In the genomic region with DNA sequence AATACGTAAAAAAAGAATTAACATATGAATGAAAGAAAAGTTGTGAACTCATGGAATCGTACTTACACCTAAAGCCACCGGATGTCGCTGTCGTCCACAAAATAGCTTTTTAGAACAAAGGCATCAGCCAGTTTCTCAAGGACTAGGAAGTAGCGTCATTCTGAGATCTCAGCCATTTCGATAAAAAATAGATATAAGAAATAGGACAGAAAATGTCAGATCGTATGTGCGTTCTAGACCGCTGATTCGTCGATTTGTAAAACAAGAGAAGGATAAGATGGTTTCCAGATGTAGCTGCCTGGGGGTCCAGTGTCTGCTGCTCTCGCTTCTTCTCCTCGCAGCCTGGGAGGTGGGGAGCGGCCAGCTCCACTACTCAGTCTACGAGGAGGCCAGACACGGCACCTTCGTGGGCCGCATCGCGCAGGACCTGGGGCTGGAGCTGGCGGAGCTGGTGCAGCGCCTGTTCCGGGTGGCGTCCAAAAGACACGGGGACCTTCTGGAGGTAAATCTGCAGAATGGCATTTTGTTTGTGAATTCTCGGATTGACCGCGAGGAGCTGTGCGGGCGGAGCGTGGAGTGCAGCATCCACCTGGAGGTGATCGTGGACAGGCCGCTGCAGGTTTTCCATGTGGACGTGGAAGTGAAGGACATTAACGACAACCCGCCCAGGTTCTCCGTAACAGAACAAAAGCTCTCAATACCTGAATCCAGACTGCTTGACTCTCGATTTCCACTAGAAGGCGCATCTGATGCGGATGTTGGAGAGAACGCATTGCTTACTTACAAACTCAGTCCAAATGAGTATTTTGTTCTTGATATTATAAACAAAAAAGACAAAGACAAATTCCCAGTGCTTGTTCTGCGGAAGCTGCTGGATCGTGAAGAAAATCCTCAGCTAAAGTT, we compare ENCODE assay signal across 11 cellular contexts. TPM values are rescaled to one million over a fixed set of nuclear protein-coding genes. Genes with fewer than 3 reads are reported as not detected.
DNase-seq lines count a peak whose midpoint lies in the region; ATAC-seq, FAIRE-seq and TF ChIP-seq lines count a peak whose summit lies in the region.
"Had no signal": no experiment of that assay in that cellular context is flagged by ENCODE, and none has a peak within 500 bp of the region (broad histone marks: within the 10 kb centered on the region; RNA-seq: fewer than 3 reads in every experiment).

A gene with protein sequence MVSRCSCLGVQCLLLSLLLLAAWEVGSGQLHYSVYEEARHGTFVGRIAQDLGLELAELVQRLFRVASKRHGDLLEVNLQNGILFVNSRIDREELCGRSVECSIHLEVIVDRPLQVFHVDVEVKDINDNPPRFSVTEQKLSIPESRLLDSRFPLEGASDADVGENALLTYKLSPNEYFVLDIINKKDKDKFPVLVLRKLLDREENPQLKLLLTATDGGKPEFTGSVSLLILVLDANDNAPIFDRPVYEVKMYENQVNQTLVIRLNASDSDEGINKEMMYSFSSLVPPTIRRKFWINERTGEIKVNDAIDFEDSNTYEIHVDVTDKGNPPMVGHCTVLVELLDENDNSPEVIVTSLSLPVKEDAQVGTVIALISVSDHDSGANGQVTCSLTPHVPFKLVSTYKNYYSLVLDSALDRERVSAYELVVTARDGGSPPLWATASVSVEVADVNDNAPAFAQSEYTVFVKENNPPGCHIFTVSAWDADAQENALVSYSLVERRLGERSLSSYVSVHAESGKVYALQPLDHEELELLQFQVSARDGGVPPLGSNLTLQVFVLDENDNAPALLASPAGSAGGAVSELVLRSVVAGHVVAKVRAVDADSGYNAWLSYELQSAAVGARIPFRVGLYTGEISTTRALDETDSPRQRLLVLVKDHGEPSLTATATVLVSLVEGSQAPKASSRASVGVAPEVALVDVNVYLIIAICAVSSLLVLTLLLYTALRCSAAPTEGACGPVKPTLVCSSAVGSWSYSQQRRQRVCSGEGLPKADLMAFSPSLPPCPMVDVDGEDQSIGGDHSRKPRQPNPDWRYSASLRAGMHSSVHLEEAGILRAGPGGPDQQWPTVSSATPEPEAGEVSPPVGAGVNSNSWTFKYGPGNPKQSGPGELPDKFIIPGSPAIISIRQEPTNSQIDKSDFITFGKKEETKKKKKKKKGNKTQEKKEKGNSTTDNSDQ (plus strand): TSS at position 126 of the 903 bp plus-strand sequence. CDS start 152 bp downstream, at position 278.

- H3K27ac Mint-ChIP-seq in mesothelial cell of epicardium, result peak within 1 kb of the TSS; percentile 93
- no peak within 1 kb of the TSS for H3K27ac Mint-ChIP-seq in stimulated activated memory B cell treated with anti-CD40 and anti-IgM and Interleukin-4, amounts not matched to agents 10 μg/mL and 1 μg/mL and 100 μg/mL, for 72 hours
- no peak within 1 kb of the TSS for H3K27ac Mint-ChIP-seq in activated naive CD8-positive, alpha-beta T cell treated with anti-CD3 and anti-CD28 coated beads for 36 hours
- H3K27ac Mint-ChIP-seq: activated T-cell treated with anti-CD3 and anti-CD28 coated beads, Interleukin-2, amount 50 U/mL, for 24 hours had no signal

- H3K4me1 Mint-ChIP-seq in mesothelial cell of epicardium, result peaks cover 9% of the 10 kb centered on the region
- no peaks in the 10 kb centered on the region for H3K4me1 Mint-ChIP-seq in stimulated activated memory B cell treated with anti-CD40 and anti-IgM and Interleukin-4, amounts not matched to agents 10 μg/mL and 1 μg/mL and 100 μg/mL, for 72 hours
- no peaks in the 10 kb centered on the region for H3K4me1 Mint-ChIP-seq in activated naive CD8-positive, alpha-beta T cell treated with anti-CD3 and anti-CD28 coated beads for 36 hours

- no peaks in the 10 kb centered on the region for H3K27me3 ChIP-seq in bronchial epithelial cell (ENCODE audit: control insufficient read depth, insufficient read depth, low read length)

- H3K4me3 ChIP-seq in bronchial epithelial cell (ENCODE audit: low read depth, low read length), result no peak within 1 kb of the TSS

- peaks cover 56% of the 10 kb centered on the region for H3K36me3 Mint-ChIP-seq in mesothelial cell of epicardium
- no peaks in the 10 kb centered on the region for H3K36me3 Mint-ChIP-seq in stimulated activated memory B cell treated with anti-CD40 and anti-IgM and Interleukin-4, amounts not matched to agents 10 μg/mL and 1 μg/mL and 100 μg/mL, for 72 hours
- peaks cover 12% of the 10 kb centered on the region for H3K36me3 Mint-ChIP-seq in activated naive CD8-positive, alpha-beta T cell treated with anti-CD3 and anti-CD28 coated beads for 36 hours

- peak; percentile 37 for TF ChIP-seq CTCF in LNCAP (IDR thresholded peaks at IDR 0.05)
- TF ChIP-seq CTCF in bronchial epithelial cell (IDR thresholded peaks at IDR 0.05; ENCODE audit: insufficient read depth, low read length, severe bottlenecking), result no peak
- peak; percentile 25 for TF ChIP-seq CTCF in mesothelial cell of epicardium (IDR thresholded peaks at IDR 0.05; ENCODE audit: unreplicated experiment)

- peaks cover 34% of the 10 kb centered on the region for H3K9me3 Mint-ChIP-seq in mesothelial cell of epicardium
- H3K9me3 Mint-ChIP-seq in stimulated activated memory B cell treated with anti-CD40 and anti-IgM and Interleukin-4, amounts not matched to agents 10 μg/mL and 1 μg/mL and 100 μg/mL, for 72 hours, result peaks cover 6% of the 10 kb centered on the region
- H3K9me3 Mint-ChIP-seq in activated naive CD8-positive, alpha-beta T cell treated with anti-CD3 and anti-CD28 coated beads for 36 hours, result peaks cover 22% of the 10 kb centered on the region

- H3K4me3 Mint-ChIP-seq in mesothelial cell of epicardium, result peak within 1 kb of the TSS; percentile 77
- H3K4me3 Mint-ChIP-seq in stimulated activated memory B cell treated with anti-CD40 and anti-IgM and Interleukin-4, amounts not matched to agents 10 μg/mL and 1 μg/mL and 100 μg/mL, for 72 hours, result no peak within 1 kb of the TSS
- H3K4me3 Mint-ChIP-seq in activated naive CD8-positive, alpha-beta T cell treated with anti-CD3 and anti-CD28 coated beads for 36 hours, result no peak within 1 kb of the TSS
- H3K4me3 Mint-ChIP-seq: activated T-cell treated with anti-CD3 and anti-CD28 coated beads, Interleukin-2, amount 50 U/mL, for 24 hours had no signal

- no peaks in the 10 kb centered on the region for H3K36me3 ChIP-seq in bronchial epithelial cell (ENCODE audit: control insufficient read depth, insufficient read depth, low read length)

- no peaks in the 10 kb centered on the region for H3K27me3 Mint-ChIP-seq in mesothelial cell of epicardium (ENCODE audit: low read depth)
- peaks cover 10% of the 10 kb centered on the region for H3K27me3 Mint-ChIP-seq in stimulated activated memory B cell treated with anti-CD40 and anti-IgM and Interleukin-4, amounts not matched to agents 10 μg/mL and 1 μg/mL and 100 μg/mL, for 72 hours
- H3K27me3 Mint-ChIP-seq in activated naive CD8-positive, alpha-beta T cell treated with anti-CD3 and anti-CD28 coated beads for 36 hours, result peaks cover 48% of the 10 kb centered on the region

- ATAC-seq in stimulated activated memory B cell treated with anti-CD40 and anti-IgM and Interleukin-4, amounts not matched to agents 10 μg/mL and 1 μg/mL and 100 μg/mL, for 72 hours, result no peak
- ATAC-seq in HG03097 (IDR thresholded peaks at IDR 0.05; ENCODE audit: low FRiP score, unreplicated experiment), result no peak

- no peak for FAIRE-seq in bronchial epithelial cell (lab: Jason Lieb, UNC)

- peak; percentile 29 to 37 for DNase-seq in AML-193 (lab: John Stamatoyannopoulos, UW)
- peak; percentile 7 for DNase-seq in bronchial epithelial cell (ENCODE audit: low read depth)
- DNase-seq in mesothelial cell of epicardium (ENCODE audit: low spot score in 2 of 2, unreplicated experiment in 2 of 2), result no peak
- DNase-seq in activated naive CD8-positive, alpha-beta T cell treated with anti-CD3 and anti-CD28 coated beads for 36 hours, result no peak
- DNase-seq in CD1c-positive myeloid dendritic cell (ENCODE audit: extremely low spot score), result no peak
- DNase-seq: activated T-cell treated with anti-CD3 and anti-CD28 coated beads, Interleukin-2, amount 50 U/mL, for 24 hours; DMS153; RPMI8226 had no signal

RNA-seq across cellular contexts. Expression of the gene that starts here (rescaled TPM):
- total RNA-seq in bronchial epithelial cell, result under 0.01 TPM in 2 replicates
- total RNA-seq in mesothelial cell of epicardium, result 18.6 to 20.1 TPM (median 19.8 TPM) in 3 replicates
- total RNA-seq in activated naive CD8-positive, alpha-beta T cell treated with anti-CD3 and anti-CD28 coated beads for 36 hours, result not detected

Comparison
In these comparisons a context has a peak if more than half of its experiments do, and no peak if none do; other contexts are left out.
1. RNA of the gene that starts here (total RNA-seq): 18.6 to 20.1 TPM in mesothelial cell of epicardium; under 0.01 TPM in bronchial epithelial cell and not detected in activated naive CD8-positive, alpha-beta T cell treated with anti-CD3 and anti-CD28 coated beads for 36 hours; every median in the first group is over 10 times any median in the second.
2. Peak in DNase-seq in bronchial epithelial cell; RNA of the gene not detected or under 1 TPM.
3. DNase-seq: peak in AML-193 (2 of 2); none in mesothelial cell of epicardium (0 of 2), activated naive CD8-positive, alpha-beta T cell treated with anti-CD3 and anti-CD28 coated beads for 36 hours (single experiment) and CD1c-positive myeloid dendritic cell (single experiment).